11 cellular contexts compared by ENCODE assay signal in genomic region chr1:41394918-41395598, GRCh38.
DNase-seq lines count a peak whose midpoint lies in the region; ATAC-seq and TF ChIP-seq lines count a peak whose summit lies in the region.
"Had no signal": no experiment of that assay in that cellular context is flagged by ENCODE, and none has a peak within 500 bp of the region (broad histone marks: within the 10 kb centered on the region; RNA-seq: fewer than 3 reads in every experiment).

No MANE protein-coding gene starts in this region.

- POLR2A ChIA-PET in RWPE1 (lab: Yijun Ruan, JAX; ENCODE audit: low non-redundant PET), result no interaction called here

- ATAC-seq in HG02870 (IDR thresholded peaks at IDR 0.05; ENCODE audit: unreplicated experiment) (no peak), HG03442 (IDR thresholded peaks at IDR 0.05; ENCODE audit: unreplicated experiment) (no peak)
- ATAC-seq: activated T-cell treated with anti-CD3 and anti-CD28 coated beads, Interleukin-2, amount 50 U/mL, for 72 hours had no signal

- TF ChIP-seq CTCF in RWPE1 (conservative IDR thresholded peaks at IDR 0.05; ENCODE audit: low read depth), result no peak

- CTCF ChIA-PET in RWPE1 (lab: Yijun Ruan, JAX), result interaction anchor here (0.6 kb wide), 1 partner anchor 189 kb away, joined by 5 read pairs; no protein-coding TSS in a partner anchor

- no peak overlapping the region; the same call in 1 of the 2 replicates for H3K27ac ChIP-seq in RWPE1
- H3K27ac ChIP-seq: epithelial cell of prostate had no signal

- DNase-seq in DMS53 treated with DMSO at 0.1 percent for 48 hours (lab: John Stamatoyannopoulos, UW; ENCODE audit: unreplicated experiment) (peak; percentile 23), NCI-H1436 treated with DMSO at 0.1 percent for 48 hours (lab: John Stamatoyannopoulos, UW) (peak; percentile 58), amygdala (lab: John Stamatoyannopoulos, UW) (peak in 43 of 56 donors; percentile 11 to 84 (median 51)), medulla oblongata (ENCODE audit: extremely low spot score) (peak; percentile 64), RWPE1 (ENCODE audit: low spot score) (no peak)
- DNase-seq in activated CD8-positive, alpha-beta memory T cell treated with anti-CD3 and anti-CD28 coated beads, Interleukin-2, amount 50 U/mL, for 4 hours, result no peak
- DNase-seq: activated T-cell treated with anti-CD3 and anti-CD28 coated beads, Interleukin-2, amount 50 U/mL, for 72 hours; naive thymus-derived CD8-positive, alpha-beta T cell had no signal

Comparison
In these comparisons a context has a peak if more than half of its experiments do, and no peak if none do; other contexts are left out.
1. DNase-seq: peak in DMS53 treated with DMSO at 0.1 percent for 48 hours (single experiment), NCI-H1436 treated with DMSO at 0.1 percent for 48 hours (single experiment), amygdala (43 of 56) and medulla oblongata (single experiment); none in activated CD8-positive, alpha-beta memory T cell treated with anti-CD3 and anti-CD28 coated beads, Interleukin-2, amount 50 U/mL, for 4 hours (single experiment) and RWPE1 (single experiment).